In genomic region chr4:153579410-153579809, GRCh38 we compare ENCODE assay signal across 1 cellular context.
A peak's percentile ranks its signal among the peaks of the same experiment; 100 is the strongest.
TF ChIP-seq lines count a peak whose summit lies in the region.

No MANE protein-coding gene starts in this region.

TF ChIP-seq in HEK293, 187 proteins besides CTCF, POLR2A, EP300 and RAD21:
- TF ChIP-seq ZSCAN18 (tag by site-specific recombination; IDR thresholded peaks at IDR 0.05): no peak
- TF ChIP-seq ZNF24 (tag by site-specific recombination; IDR thresholded peaks at IDR 0.05): no peak
- no peak for TF ChIP-seq ZNF785 (tag by site-specific recombination; IDR thresholded peaks at IDR 0.05)
- no peak for TF ChIP-seq MYNN (tag by site-specific recombination; IDR thresholded peaks at IDR 0.05; ENCODE audit: borderline replicate concordance)
- TF ChIP-seq ZBTB17 (tag by site-specific recombination; IDR thresholded peaks at IDR 0.05): peak; percentile 31; the same call in 1 of the 2 replicates
- no peak for TF ChIP-seq ZEB2 (tag by site-specific recombination; IDR thresholded peaks at IDR 0.05)
- TF ChIP-seq ZNF792 (tag by site-specific recombination; IDR thresholded peaks at IDR 0.05): no peak
